Comparison of ENCODE assay signal across 8 cellular contexts in genomic region chr3:107240183-107241091, GRCh38.
DNase-seq lines count a peak whose midpoint lies in the region; ATAC-seq and TF ChIP-seq lines count a peak whose summit lies in the region.

No MANE protein-coding gene starts in this region.

- H3K9me3 ChIP-seq in breast epithelium (no peaks in the 10 kb centered on the region), spleen (no peaks in the 10 kb centered on the region)

- peak; percentile 96 for ATAC-seq in HG02798 (IDR thresholded peaks at IDR 0.05; ENCODE audit: poor library complexity, unreplicated experiment)

- TF ChIP-seq POLR2A in breast epithelium (IDR thresholded peaks at IDR 0.05) (peak; percentile 20), spleen (IDR thresholded peaks at IDR 0.05) (peak in 1 of 3 donors; percentile 15)

- TF ChIP-seq CTCF in VCaP (conservative IDR thresholded peaks at IDR 0.05) (no peak), breast epithelium (IDR thresholded peaks at IDR 0.05) (no peak), spleen (IDR thresholded peaks at IDR 0.05 in 8 of 11, conservative IDR thresholded peaks at IDR 0.05 in 3 of 11) (no peak)

- H3K4me3 ChIP-seq in breast epithelium (peak overlapping the region; percentile 76 to 89 (median 85)), spleen (peak overlapping the region; percentile 58 to 95 (median 79))

- 0 to 2% (median 2%) methylated on average over 33 to 59 of the region's 59 CpGs for WGBS in spleen, 5 donors

- peak; percentile 14 for DNase-seq in NCI-H1092 treated with DMSO at 0.1 percent for 48 hours (lab: John Stamatoyannopoulos, UW)
- DNase-seq in NCI-H1092 (lab: John Stamatoyannopoulos, UW): no peak
- DNase-seq in NCI-H1694 treated with DMSO at 0.1 percent for 48 hours (lab: John Stamatoyannopoulos, UW): peak; percentile 58
- DNase-seq in breast epithelium (ENCODE audit: low spot score in 2 of 2): peak; percentile 52 to 67
- peak; percentile 88 for DNase-seq in inferior parietal cortex (ENCODE audit: extremely low spot score)
- peak; percentile 93 for DNase-seq in spleen

- H3K27me3 ChIP-seq in breast epithelium: no peaks in the 10 kb centered on the region
- no peaks in the 10 kb centered on the region for H3K27me3 ChIP-seq in spleen (replicated peaks in 1 of 7)

- H3K27ac ChIP-seq in VCaP (peak overlapping the region; percentile 55), breast epithelium (peak overlapping the region; percentile 82 to 88), spleen (peak overlapping the region in 7 of 8 donors; percentile 55 to 79 (median 74))

- H3K36me3 ChIP-seq in breast epithelium (no peaks in the 10 kb centered on the region), spleen (no peaks in the 10 kb centered on the region)

- intact Hi-C loops in breast epithelium (cut with DNase I; ENCODE audit: low total_unique reads): loop anchor here (2.0 kb wide), 1 partner anchor 30 kb away; no protein-coding TSS in a partner anchor
- intact Hi-C loops in spleen (cut with DNase I; ENCODE audit: low total_unique reads): no loop called here

- no peaks in the 10 kb centered on the region for H3K4me1 ChIP-seq in breast epithelium
- peaks cover 0 to 47% (median 28%) of the 10 kb centered on the region in 6 donors for H3K4me1 ChIP-seq in spleen
